Comparison of ENCODE assay signal across 14 cellular contexts in the genomic region with DNA sequence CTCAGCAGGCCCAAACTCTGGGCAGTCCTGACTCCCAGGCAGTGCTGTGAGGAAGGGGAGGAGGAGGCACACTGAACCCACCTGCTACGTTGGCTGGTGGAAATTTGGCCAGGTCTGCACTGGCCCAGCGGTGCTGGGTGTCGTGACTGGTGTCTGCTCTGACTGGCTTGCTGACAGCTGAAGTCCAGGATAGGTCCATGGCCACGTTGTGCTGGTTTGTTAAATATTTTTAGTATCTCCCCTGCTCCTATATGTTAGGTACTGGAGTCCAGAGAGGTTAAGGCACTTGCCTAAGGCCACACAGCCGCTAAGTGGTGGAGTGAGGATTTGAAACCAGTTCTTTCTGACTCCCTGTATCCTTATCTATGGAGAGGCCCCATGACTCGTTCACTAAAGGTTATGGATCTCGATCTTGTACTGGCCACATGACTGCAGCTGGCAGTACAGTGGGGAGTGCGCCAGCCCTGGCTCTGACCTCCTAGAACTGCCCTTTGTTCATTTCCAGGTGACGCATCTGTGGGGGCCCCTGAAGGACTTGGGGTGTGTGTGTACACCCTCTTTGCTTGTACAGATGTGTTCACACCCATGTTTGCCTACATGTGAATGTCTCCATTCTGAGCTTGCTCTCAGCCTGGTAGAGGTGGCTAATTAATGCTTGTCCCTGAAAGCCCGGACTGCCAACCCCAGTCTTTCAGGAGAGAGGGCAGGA. TPM values are rescaled to one million over a fixed set of nuclear protein-coding genes. Genes with fewer than 3 reads are reported as not detected.
DNase-seq lines count a peak whose midpoint lies in the region; ATAC-seq, FAIRE-seq and TF ChIP-seq lines count a peak whose summit lies in the region.
"Had no signal": no experiment of that assay in that cellular context is flagged by ENCODE, and none has a peak within 500 bp of the region (broad histone marks: within the 10 kb centered on the region; RNA-seq: fewer than 3 reads in every experiment).

No MANE protein-coding gene starts in this region.

- no peaks in the 10 kb centered on the region for H3K9me3 Mint-ChIP-seq in activated T-helper 1 cell treated with anti-CD3 and anti-CD28 coated beads, Interleukin-12 subunit alpha, Interleukin-12 subunit beta, Interleukin-2, Interleukin-4 antibody, amounts not matched to agents 30 ng/mL and 10 ng/mL and 1 ng/mL, durations not matched to agents 14 hours and 24 hours and 36 hours
- H3K9me3 Mint-ChIP-seq: activated naive CD8-positive, alpha-beta T cell treated with anti-CD3 and anti-CD28 coated beads, Interleukin-2, amount 10 ng/mL, durations not matched to agents 7 days and 5 days; memory B cell had no signal

- DNase-seq in GM12891 (ENCODE audit: insufficient read length, low spot score) (no peak), left lobe of liver (ENCODE audit: low spot score) (peak; percentile 83), small intestine (peak; percentile 97), ACHN (no peak), DMS114 treated with DMSO at 0.1 percent for 48 hours (lab: John Stamatoyannopoulos, UW; ENCODE audit: unreplicated experiment) (no peak), dermis blood vessel endothelial cell (no peak), cortex of kidney (lab: John Stamatoyannopoulos, UW) (no peak)
- no peak for DNase-seq in activated T-helper 1 cell treated with anti-CD3 and anti-CD28 coated beads, Interleukin-12 subunit alpha, Interleukin-12 subunit beta, Interleukin-2, Interleukin-4 antibody, amounts not matched to agents 30 ng/mL and 10 ng/mL and 1 ng/mL, durations not matched to agents 14 hours and 24 hours and 36 hours (ENCODE audit: low spot score)
- DNase-seq: activated CD4-positive, alpha-beta T cell treated with anti-CD3 and anti-CD28 coated beads, Interleukin-2, amount 50 U/mL, for 4 hours; activated naive CD8-positive, alpha-beta T cell treated with anti-CD3 and anti-CD28 coated beads, Interleukin-2, amount 10 ng/mL, durations not matched to agents 7 days and 5 days; Caco-2; stimulated activated CD4-positive, alpha-beta T cell treated with anti-CD3 and anti-CD28 coated beads, Interleukin-4, amount 100 ng/mL, for 4 hours had no signal

- H3K4me1 Mint-ChIP-seq in activated T-helper 1 cell treated with anti-CD3 and anti-CD28 coated beads, Interleukin-12 subunit alpha, Interleukin-12 subunit beta, Interleukin-2, Interleukin-4 antibody, amounts not matched to agents 30 ng/mL and 10 ng/mL and 1 ng/mL, durations not matched to agents 14 hours and 24 hours and 36 hours (ENCODE audit: low read depth), result peaks cover 64% of the 10 kb centered on the region

- no peaks in the 10 kb centered on the region for H3K9me3 ChIP-seq in small intestine (ENCODE audit: control insufficient read depth, low read depth)
- H3K9me3 ChIP-seq: Caco-2, prostate gland had no signal

- H3K36me3 ChIP-seq in small intestine (ENCODE audit: control insufficient read depth in 2 of 2, insufficient read depth in 2 of 2, low read length in 2 of 2), result peaks cover 0 to 7% of the 10 kb centered on the region in 2 donors
- H3K36me3 ChIP-seq: prostate gland had no signal

- H3K27me3 Mint-ChIP-seq in activated T-helper 1 cell treated with anti-CD3 and anti-CD28 coated beads, Interleukin-12 subunit alpha, Interleukin-12 subunit beta, Interleukin-2, Interleukin-4 antibody, amounts not matched to agents 30 ng/mL and 10 ng/mL and 1 ng/mL, durations not matched to agents 14 hours and 24 hours and 36 hours (ENCODE audit: insufficient read depth), result no peaks in the 10 kb centered on the region
- H3K27me3 Mint-ChIP-seq: activated naive CD8-positive, alpha-beta T cell treated with anti-CD3 and anti-CD28 coated beads, Interleukin-2, amount 10 ng/mL, durations not matched to agents 7 days and 5 days; memory B cell had no signal

- H3K4me3 ChIP-seq in small intestine (ENCODE audit: low read depth in 1 of 2, low read length in 2 of 2), result no peak overlapping the region
- H3K4me3 ChIP-seq: prostate gland had no signal

- peak overlapping the region; percentile 44 for H3K27ac Mint-ChIP-seq in activated T-helper 1 cell treated with anti-CD3 and anti-CD28 coated beads, Interleukin-12 subunit alpha, Interleukin-12 subunit beta, Interleukin-2, Interleukin-4 antibody, amounts not matched to agents 30 ng/mL and 10 ng/mL and 1 ng/mL, durations not matched to agents 14 hours and 24 hours and 36 hours
- H3K27ac Mint-ChIP-seq: activated naive CD8-positive, alpha-beta T cell treated with anti-CD3 and anti-CD28 coated beads, Interleukin-2, amount 10 ng/mL, durations not matched to agents 7 days and 5 days had no signal

- ATAC-seq in left lobe of liver, result peak; percentile 60

- peak overlapping the region; percentile 73 to 90 for H3K27ac ChIP-seq in small intestine (ENCODE audit: low read depth in 1 of 2, low read length in 1 of 2)

- peak; percentile 26 for FAIRE-seq in GM12891 (lab: Jason Lieb, UNC)
- FAIRE-seq in small intestine (lab: Jason Lieb, UNC), result no peak

- intact Hi-C loops in activated T-helper 1 cell treated with anti-CD3 and anti-CD28 coated beads, Interleukin-12 subunit alpha, Interleukin-12 subunit beta, Interleukin-2, Interleukin-4 antibody, amounts not matched to agents 30 ng/mL and 10 ng/mL and 1 ng/mL, durations not matched to agents 14 hours and 24 hours and 36 hours (cut with micrococcal nuclease), result no loop called here

- no peak for TF ChIP-seq POLR2A in GM12891 (IDR thresholded peaks at IDR 0.05; ENCODE audit: low read depth, low read length)

- H3K4me1 ChIP-seq in small intestine (ENCODE audit: control insufficient read depth in 2 of 2, insufficient read depth in 1 of 2, low read depth in 1 of 2, low read length in 1 of 2), result peaks cover 10 to 14% of the 10 kb centered on the region in 2 donors
- H3K4me1 ChIP-seq: Caco-2, prostate gland had no signal

- peaks cover 37% of the 10 kb centered on the region for H3K36me3 Mint-ChIP-seq in activated T-helper 1 cell treated with anti-CD3 and anti-CD28 coated beads, Interleukin-12 subunit alpha, Interleukin-12 subunit beta, Interleukin-2, Interleukin-4 antibody, amounts not matched to agents 30 ng/mL and 10 ng/mL and 1 ng/mL, durations not matched to agents 14 hours and 24 hours and 36 hours (ENCODE audit: low read depth)

- H3K4me3 Mint-ChIP-seq in activated T-helper 1 cell treated with anti-CD3 and anti-CD28 coated beads, Interleukin-12 subunit alpha, Interleukin-12 subunit beta, Interleukin-2, Interleukin-4 antibody, amounts not matched to agents 30 ng/mL and 10 ng/mL and 1 ng/mL, durations not matched to agents 14 hours and 24 hours and 36 hours, result no peak overlapping the region
- H3K4me3 Mint-ChIP-seq: activated naive CD8-positive, alpha-beta T cell treated with anti-CD3 and anti-CD28 coated beads, Interleukin-2, amount 10 ng/mL, durations not matched to agents 7 days and 5 days; memory B cell had no signal

- in situ Hi-C loops in ACHN (cut with HindIII; ENCODE audit: low pct_ligation_motif_present, low pct_unique_long_range_greater_than_20kb, low sequenced_read_pairs), result no loop called here

- H3K27me3 ChIP-seq in small intestine (ENCODE audit: control insufficient read depth in 2 of 2, insufficient read depth in 2 of 2, low read length in 2 of 2), result no peaks in the 10 kb centered on the region

- 42 to 65% (median 53%) methylated on average over 10 of the region's 10 CpGs for WGBS in small intestine, 3 donors

TF ChIP-seq in GM12891, 5 proteins besides CTCF, POLR2A, EP300 and RAD21:
- TF ChIP-seq TAF1 (IDR thresholded peaks at IDR 0.05; ENCODE audit: low read depth, low read length) (no peak), PAX5 (IDR thresholded peaks at IDR 0.05; ENCODE audit: insufficient read depth, low read length, severe bottlenecking) (no peak), SPI1 (IDR thresholded peaks at IDR 0.05; ENCODE audit: low read depth, low read length) (no peak), POU2F2 (IDR thresholded peaks at IDR 0.05; ENCODE audit: low read depth, low read length) (no peak), POLR2AphosphoS5 (IDR thresholded peaks at IDR 0.05; ENCODE audit: low read depth, low read length) (no peak)

RNA-seq across cellular contexts. Expression of a gene that starts 19.6 kb away (rescaled TPM):
- 27.3 TPM for polyA plus RNA-seq in GM12891 (2012; ENCODE audit: low read depth, missing spikeins)
- total RNA-seq in activated T-helper 1 cell treated with anti-CD3 and anti-CD28 coated beads, Interleukin-12 subunit alpha, Interleukin-12 subunit beta, Interleukin-2, Interleukin-4 antibody, amounts not matched to agents 30 ng/mL and 10 ng/mL and 1 ng/mL, durations not matched to agents 14 hours and 24 hours and 36 hours, result 211 and 213 TPM in 2 replicates
- 16.8 TPM for total RNA-seq in left lobe of liver
- 10 to 100 TPM; 17.2 to 30.4 (median 20.0) TPM for polyA plus RNA-seq in small intestine
- 81.3 and 98.3 TPM in 2 replicates for total RNA-seq in dermis blood vessel endothelial cell

RNA-seq across cellular contexts. Expression of a gene that starts 43.4 kb away (rescaled TPM):
- 5.5 TPM for polyA plus RNA-seq in GM12891 (2012; ENCODE audit: low read depth, missing spikeins)
- 33.6 and 35.7 TPM in 2 replicates for total RNA-seq in activated T-helper 1 cell treated with anti-CD3 and anti-CD28 coated beads, Interleukin-12 subunit alpha, Interleukin-12 subunit beta, Interleukin-2, Interleukin-4 antibody, amounts not matched to agents 30 ng/mL and 10 ng/mL and 1 ng/mL, durations not matched to agents 14 hours and 24 hours and 36 hours
- total RNA-seq in left lobe of liver, result 31.1 TPM
- polyA plus RNA-seq in small intestine, result 10 to 100 TPM; 15.9 to 21.5 (median 16.2) TPM
- total RNA-seq in dermis blood vessel endothelial cell, result 39.0 and 45.9 TPM in 2 replicates

Comparison
In these comparisons a context has a peak if more than half of its experiments do, and no peak if none do; other contexts are left out.
1. DNase-seq: peak in left lobe of liver (single experiment) and small intestine (single experiment); none in GM12891 (single experiment), activated T-helper 1 cell treated with anti-CD3 and anti-CD28 coated beads, Interleukin-12 subunit alpha, Interleukin-12 subunit beta, Interleukin-2, Interleukin-4 antibody, amounts not matched to agents 30 ng/mL and 10 ng/mL and 1 ng/mL, durations not matched to agents 14 hours and 24 hours and 36 hours (single experiment), ACHN (single experiment), DMS114 treated with DMSO at 0.1 percent for 48 hours (single experiment), dermis blood vessel endothelial cell (single experiment) and cortex of kidney (single experiment).